ENCODE assay signal across 15 cellular contexts in genomic region chr6:144106206-144106605, GRCh38.
"Had no signal": no experiment of that assay in that cellular context is flagged by ENCODE, and none has a peak within 500 bp of the region (broad histone marks: within the 10 kb centered on the region; RNA-seq: fewer than 3 reads in every experiment).

No MANE protein-coding gene starts in this region.

- H3K27ac ChIP-seq: adrenal gland, cardiac muscle cell, neutrophil, parathyroid adenoma, tibial artery had no signal

- DNase-seq: activated CD4-positive, alpha-beta T cell treated with anti-CD3 and anti-CD28 coated beads, Interleukin-2, amount 10 ng/mL, durations not matched to agents 7 days and 5 days; activated CD4-positive, CD25-positive, alpha-beta regulatory T cell; activated naive CD4-positive, alpha-beta T cell treated with anti-CD3 and anti-CD28 coated beads for 36 hours; adrenal gland; hippocampal formation; naive thymus-derived CD8-positive, alpha-beta T cell; stimulated activated CD4-positive, alpha-beta T cell treated with anti-CD3 and anti-CD28 coated beads, Interleukin-12 subunit alpha, Interleukin-12 subunit beta, amount 100 ng/mL, for 4 hours; stimulated activated CD4-positive, alpha-beta T cell treated with anti-CD3 and anti-CD28 coated beads, Interleukin-2, amount 100 ng/mL, for 24 hours; tibial artery had no signal

- H3K9me3 ChIP-seq: adrenal gland, neutrophil, tibial artery had no signal

- ATAC-seq: esophagus mucosa; naive thymus-derived CD8-positive, alpha-beta T cell; stimulated activated effector memory CD8-positive, alpha-beta T cell treated with anti-CD3 and anti-CD28 coated beads, Interleukin-12 subunit alpha, Interleukin-12 subunit beta, amount 100 ng/mL, for 72 hours had no signal

- H3K4me1 ChIP-seq: adrenal gland, parathyroid adenoma had no signal

- H3K27me3 ChIP-seq: adrenal gland, cardiac muscle cell, neutrophil, tibial artery had no signal

- H2AFZ ChIP-seq: parathyroid adenoma had no signal

- H3K9ac ChIP-seq: parathyroid adenoma had no signal

- FAIRE-seq: endometrium had no signal

- H3K79me2 ChIP-seq: parathyroid adenoma had no signal

- H3K36me3 ChIP-seq: adrenal gland, cardiac muscle cell, neutrophil, tibial artery had no signal

- H3K4me3 ChIP-seq: adrenal gland, cardiac muscle cell, tibial artery had no signal
